In genomic region chr7:1940402-1940786, GRCh38 we compare ENCODE assay signal across 8 cellular contexts.
A peak's percentile ranks its signal among the peaks of the same experiment; 100 is the strongest.
DNase-seq lines count a peak whose midpoint lies in the region; ATAC-seq and TF ChIP-seq lines count a peak whose summit lies in the region.

No MANE protein-coding gene starts in this region.

- H3K36me3 ChIP-seq in GM23338 (ENCODE audit: insufficient read depth), result no peaks in the 10 kb centered on the region

- H4K20me1 ChIP-seq in GM23338 (replicated peaks; ENCODE audit: insufficient read depth), result no peaks in the 10 kb centered on the region

- TF ChIP-seq CTCF in GM23338 (conservative IDR thresholded peaks at IDR 0.05; ENCODE audit: low read depth in 2 of 2), result no peak

- no peaks in the 10 kb centered on the region for H3F3A ChIP-seq in GM23338 (replicated peaks; ENCODE audit: low read depth)

- no peaks in the 10 kb centered on the region for H3K79me2 ChIP-seq in GM23338 (replicated peaks; ENCODE audit: insufficient read depth)

- no peaks in the 10 kb centered on the region for H3K27me3 ChIP-seq in GM23338 (ENCODE audit: insufficient read depth)

- no peak overlapping the region for H2AFZ ChIP-seq in GM23338

- H3K9me2 ChIP-seq in GM23338 (ENCODE audit: insufficient read depth), result no peaks in the 10 kb centered on the region

- H3K4me3 ChIP-seq in GM23338, result no peak overlapping the region

- DNase-seq in SIG-M5 (lab: John Stamatoyannopoulos, UW), result peak; percentile 77
- peak; percentile 82 for DNase-seq in activated gamma-delta T cell (lab: John Stamatoyannopoulos, UW)
- DNase-seq in kidney tubule cell (ENCODE audit: low spot score), result peak; percentile 24
- peak; percentile 82 to 85 for DNase-seq in stimulated activated CD8-positive, alpha-beta memory T cell treated with anti-CD3 and anti-CD28 coated beads, Interleukin-2, amount 100 ng/mL, for 48 hours (ENCODE audit: low read depth in 2 of 2)
- no peak for DNase-seq in NCI-H774 (lab: John Stamatoyannopoulos, UW)
- no peak for DNase-seq in GM23338 (ENCODE audit: low spot score)

- no peak overlapping the region for H3K4me3 Mint-ChIP-seq in GM23338

- H3K4me2 ChIP-seq in GM23338, result no peak overlapping the region

- peaks cover 18% of the 10 kb centered on the region for H3K36me3 Mint-ChIP-seq in GM23338 (ENCODE audit: low read depth)

- peaks cover 16% of the 10 kb centered on the region for H3K9me3 Mint-ChIP-seq in GM23338

- peak; percentile 90 for ATAC-seq in GM18858 (IDR thresholded peaks at IDR 0.05; ENCODE audit: unreplicated experiment)
- ATAC-seq in HG02970 (IDR thresholded peaks at IDR 0.05; ENCODE audit: low FRiP score, unreplicated experiment), result peak; percentile 77
- ATAC-seq in GM23338, result no peak

- no peak overlapping the region for H3K27ac Mint-ChIP-seq in GM23338

- no peaks in the 10 kb centered on the region for H3K4me1 ChIP-seq in GM23338 (ENCODE audit: insufficient read depth)

- H3K4me1 Mint-ChIP-seq in GM23338, result peaks cover 21% of the 10 kb centered on the region

- H3K27me3 Mint-ChIP-seq in GM23338 (ENCODE audit: insufficient read depth, low read depth, poor library complexity), result peaks cover 29% of the 10 kb centered on the region

- no peak overlapping the region for H3K27ac ChIP-seq in GM23338 (ENCODE audit: low read depth)

TF ChIP-seq in GM23338, 12 proteins besides CTCF, POLR2A, EP300 and RAD21:
- TF ChIP-seq ZNF331 (CRISPR knock-in tag; IDR thresholded peaks at IDR 0.05; ENCODE audit: low read depth), result no peak
- no peak for TF ChIP-seq NANOG (IDR thresholded peaks at IDR 0.05; ENCODE audit: borderline replicate concordance)
- TF ChIP-seq EZH2 (IDR thresholded peaks at IDR 0.05; ENCODE audit: low read depth, unreplicated experiment), result no peak
- TF ChIP-seq CREB1 (CRISPR knock-in tag; IDR thresholded peaks at IDR 0.05; ENCODE audit: low read depth), result no peak
- TF ChIP-seq JUNB (IDR thresholded peaks at IDR 0.05; ENCODE audit: unreplicated experiment), result no peak
- no peak for TF ChIP-seq ZNF462 (CRISPR knock-in tag; IDR thresholded peaks at IDR 0.05)
- no peak for TF ChIP-seq ETS1 (IDR thresholded peaks at IDR 0.05)
- no peak for TF ChIP-seq ZNF114 (CRISPR knock-in tag; IDR thresholded peaks at IDR 0.05)
- no peak for TF ChIP-seq STAT1 (IDR thresholded peaks at IDR 0.05; ENCODE audit: unreplicated experiment)
- no peak for TF ChIP-seq POLR2AphosphoS5 (IDR thresholded peaks at IDR 0.05; ENCODE audit: low read depth)
- no peak for TF ChIP-seq EZH2phosphoT487 (IDR thresholded peaks at IDR 0.05; ENCODE audit: unreplicated experiment)
- no peak for TF ChIP-seq REST (IDR thresholded peaks at IDR 0.05; ENCODE audit: unreplicated experiment)

Comparison
In these comparisons a context has a peak if more than half of its experiments do, and no peak if none do; other contexts are left out.
1. DNase-seq: peak in SIG-M5 (single experiment), activated gamma-delta T cell (single experiment), kidney tubule cell (single experiment) and stimulated activated CD8-positive, alpha-beta memory T cell treated with anti-CD3 and anti-CD28 coated beads, Interleukin-2, amount 100 ng/mL, for 48 hours (2 of 2); none in NCI-H774 (single experiment) and GM23338 (single experiment).